1 cellular context compared by ENCODE assay signal in the genomic region with DNA sequence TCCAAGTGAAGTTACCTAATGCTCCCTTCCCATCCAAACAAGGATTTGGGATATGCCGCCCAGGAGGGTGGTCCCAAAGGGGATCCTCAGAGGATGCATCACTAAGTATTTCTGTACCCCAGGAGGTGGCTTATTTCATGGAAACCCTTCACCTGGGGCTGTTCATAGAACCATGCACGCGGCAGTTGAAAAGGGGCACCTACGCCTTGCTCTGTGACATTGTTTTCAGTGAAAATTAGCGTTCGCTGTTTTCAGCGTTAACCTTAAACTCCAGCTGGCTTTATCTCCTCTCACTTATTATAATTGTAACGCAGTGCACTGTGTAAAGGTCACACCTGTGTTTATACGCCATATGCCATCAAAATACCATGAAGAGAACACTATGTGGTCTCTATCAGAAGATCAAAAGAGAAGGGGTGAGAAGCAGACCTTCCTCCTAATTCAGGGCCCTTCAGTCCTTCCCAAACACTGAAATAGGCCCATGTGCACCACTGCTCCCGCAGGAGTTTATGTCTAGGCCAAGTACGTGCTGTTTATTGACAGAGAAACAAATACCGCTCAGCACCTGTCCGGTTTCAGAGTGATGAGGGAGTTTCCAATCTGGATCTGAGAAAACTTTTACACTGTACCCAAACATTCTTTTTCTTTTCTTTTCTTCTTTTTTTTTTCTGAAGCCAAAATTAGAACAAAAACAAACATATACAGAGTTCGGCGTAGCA.
TF ChIP-seq lines count a peak whose summit lies in the region.

No MANE protein-coding gene starts in this region.

TF ChIP-seq in H1, 55 proteins besides CTCF, POLR2A, EP300 and RAD21 (continued from another document):
- TF ChIP-seq PHF8 (conservative IDR thresholded peaks at IDR 0.05; ENCODE audit: low read depth, low read length) (no peak), CREB1 (IDR thresholded peaks at IDR 0.05) (no peak), BCL11A (IDR thresholded peaks at IDR 0.05; ENCODE audit: low read depth in 2 of 2, low read length in 2 of 2) (no peak)
